Comparison of ENCODE assay signal across 1 cellular context in the genomic region with DNA sequence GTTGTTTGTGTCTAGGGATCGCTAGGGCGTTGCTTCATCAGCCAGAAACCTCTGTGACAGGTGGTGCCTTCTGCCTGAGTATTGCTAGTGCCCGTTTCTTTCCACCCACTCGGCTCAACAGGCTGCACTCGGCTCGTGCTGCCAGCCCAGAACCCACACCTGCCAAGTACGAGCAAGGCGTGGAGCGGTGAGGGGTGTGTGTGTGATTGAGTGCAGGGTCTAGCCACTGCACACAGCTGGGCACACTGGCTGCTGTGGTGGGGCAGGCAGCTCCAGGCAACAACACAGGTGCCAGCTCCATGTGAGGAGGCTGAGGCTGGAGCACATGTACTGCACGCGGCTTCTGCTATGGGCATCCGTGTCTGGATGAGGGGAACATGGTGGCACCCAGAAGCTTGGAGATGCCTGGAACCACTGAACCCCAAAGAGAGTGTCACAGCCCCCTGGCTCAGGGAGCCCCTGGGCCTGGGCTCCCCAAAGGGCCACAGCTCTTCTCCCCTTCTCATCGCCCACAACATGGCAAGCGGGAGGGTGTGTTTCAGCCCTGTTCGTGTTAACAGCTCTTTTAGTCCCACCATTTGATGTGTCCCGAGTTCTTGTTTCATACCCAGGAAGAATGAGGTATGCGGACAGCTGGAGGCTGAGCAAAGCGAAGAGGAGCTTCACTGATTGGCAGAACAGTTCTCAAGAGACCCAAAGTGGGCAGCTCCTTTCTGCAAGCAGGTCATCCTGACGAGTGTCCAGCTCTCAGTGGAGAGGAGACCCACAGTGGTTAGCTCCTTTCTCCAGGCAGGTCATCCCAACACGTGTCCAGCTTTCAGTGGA.
TF ChIP-seq lines count a peak whose summit lies in the region.

No MANE protein-coding gene starts in this region.

TF ChIP-seq in H1, 55 proteins besides CTCF, POLR2A, EP300 and RAD21 (continued from another document):
- TF ChIP-seq, protein P1, sequence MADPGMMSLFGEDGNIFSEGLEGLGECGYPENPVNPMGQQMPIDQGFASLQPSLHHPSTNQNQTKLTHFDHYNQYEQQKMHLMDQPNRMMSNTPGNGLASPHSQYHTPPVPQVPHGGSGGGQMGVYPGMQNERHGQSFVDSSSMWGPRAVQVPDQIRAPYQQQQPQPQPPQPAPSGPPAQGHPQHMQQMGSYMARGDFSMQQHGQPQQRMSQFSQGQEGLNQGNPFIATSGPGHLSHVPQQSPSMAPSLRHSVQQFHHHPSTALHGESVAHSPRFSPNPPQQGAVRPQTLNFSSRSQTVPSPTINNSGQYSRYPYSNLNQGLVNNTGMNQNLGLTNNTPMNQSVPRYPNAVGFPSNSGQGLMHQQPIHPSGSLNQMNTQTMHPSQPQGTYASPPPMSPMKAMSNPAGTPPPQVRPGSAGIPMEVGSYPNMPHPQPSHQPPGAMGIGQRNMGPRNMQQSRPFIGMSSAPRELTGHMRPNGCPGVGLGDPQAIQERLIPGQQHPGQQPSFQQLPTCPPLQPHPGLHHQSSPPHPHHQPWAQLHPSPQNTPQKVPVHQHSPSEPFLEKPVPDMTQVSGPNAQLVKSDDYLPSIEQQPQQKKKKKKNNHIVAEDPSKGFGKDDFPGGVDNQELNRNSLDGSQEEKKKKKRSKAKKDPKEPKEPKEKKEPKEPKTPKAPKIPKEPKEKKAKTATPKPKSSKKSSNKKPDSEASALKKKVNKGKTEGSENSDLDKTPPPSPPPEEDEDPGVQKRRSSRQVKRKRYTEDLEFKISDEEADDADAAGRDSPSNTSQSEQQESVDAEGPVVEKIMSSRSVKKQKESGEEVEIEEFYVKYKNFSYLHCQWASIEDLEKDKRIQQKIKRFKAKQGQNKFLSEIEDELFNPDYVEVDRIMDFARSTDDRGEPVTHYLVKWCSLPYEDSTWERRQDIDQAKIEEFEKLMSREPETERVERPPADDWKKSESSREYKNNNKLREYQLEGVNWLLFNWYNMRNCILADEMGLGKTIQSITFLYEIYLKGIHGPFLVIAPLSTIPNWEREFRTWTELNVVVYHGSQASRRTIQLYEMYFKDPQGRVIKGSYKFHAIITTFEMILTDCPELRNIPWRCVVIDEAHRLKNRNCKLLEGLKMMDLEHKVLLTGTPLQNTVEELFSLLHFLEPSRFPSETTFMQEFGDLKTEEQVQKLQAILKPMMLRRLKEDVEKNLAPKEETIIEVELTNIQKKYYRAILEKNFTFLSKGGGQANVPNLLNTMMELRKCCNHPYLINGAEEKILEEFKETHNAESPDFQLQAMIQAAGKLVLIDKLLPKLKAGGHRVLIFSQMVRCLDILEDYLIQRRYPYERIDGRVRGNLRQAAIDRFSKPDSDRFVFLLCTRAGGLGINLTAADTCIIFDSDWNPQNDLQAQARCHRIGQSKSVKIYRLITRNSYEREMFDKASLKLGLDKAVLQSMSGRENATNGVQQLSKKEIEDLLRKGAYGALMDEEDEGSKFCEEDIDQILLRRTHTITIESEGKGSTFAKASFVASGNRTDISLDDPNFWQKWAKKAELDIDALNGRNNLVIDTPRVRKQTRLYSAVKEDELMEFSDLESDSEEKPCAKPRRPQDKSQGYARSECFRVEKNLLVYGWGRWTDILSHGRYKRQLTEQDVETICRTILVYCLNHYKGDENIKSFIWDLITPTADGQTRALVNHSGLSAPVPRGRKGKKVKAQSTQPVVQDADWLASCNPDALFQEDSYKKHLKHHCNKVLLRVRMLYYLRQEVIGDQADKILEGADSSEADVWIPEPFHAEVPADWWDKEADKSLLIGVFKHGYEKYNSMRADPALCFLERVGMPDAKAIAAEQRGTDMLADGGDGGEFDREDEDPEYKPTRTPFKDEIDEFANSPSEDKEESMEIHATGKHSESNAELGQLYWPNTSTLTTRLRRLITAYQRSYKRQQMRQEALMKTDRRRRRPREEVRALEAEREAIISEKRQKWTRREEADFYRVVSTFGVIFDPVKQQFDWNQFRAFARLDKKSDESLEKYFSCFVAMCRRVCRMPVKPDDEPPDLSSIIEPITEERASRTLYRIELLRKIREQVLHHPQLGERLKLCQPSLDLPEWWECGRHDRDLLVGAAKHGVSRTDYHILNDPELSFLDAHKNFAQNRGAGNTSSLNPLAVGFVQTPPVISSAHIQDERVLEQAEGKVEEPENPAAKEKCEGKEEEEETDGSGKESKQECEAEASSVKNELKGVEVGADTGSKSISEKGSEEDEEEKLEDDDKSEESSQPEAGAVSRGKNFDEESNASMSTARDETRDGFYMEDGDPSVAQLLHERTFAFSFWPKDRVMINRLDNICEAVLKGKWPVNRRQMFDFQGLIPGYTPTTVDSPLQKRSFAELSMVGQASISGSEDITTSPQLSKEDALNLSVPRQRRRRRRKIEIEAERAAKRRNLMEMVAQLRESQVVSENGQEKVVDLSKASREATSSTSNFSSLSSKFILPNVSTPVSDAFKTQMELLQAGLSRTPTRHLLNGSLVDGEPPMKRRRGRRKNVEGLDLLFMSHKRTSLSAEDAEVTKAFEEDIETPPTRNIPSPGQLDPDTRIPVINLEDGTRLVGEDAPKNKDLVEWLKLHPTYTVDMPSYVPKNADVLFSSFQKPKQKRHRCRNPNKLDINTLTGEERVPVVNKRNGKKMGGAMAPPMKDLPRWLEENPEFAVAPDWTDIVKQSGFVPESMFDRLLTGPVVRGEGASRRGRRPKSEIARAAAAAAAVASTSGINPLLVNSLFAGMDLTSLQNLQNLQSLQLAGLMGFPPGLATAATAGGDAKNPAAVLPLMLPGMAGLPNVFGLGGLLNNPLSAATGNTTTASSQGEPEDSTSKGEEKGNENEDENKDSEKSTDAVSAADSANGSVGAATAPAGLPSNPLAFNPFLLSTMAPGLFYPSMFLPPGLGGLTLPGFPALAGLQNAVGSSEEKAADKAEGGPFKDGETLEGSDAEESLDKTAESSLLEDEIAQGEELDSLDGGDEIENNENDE (IDR thresholded peaks at IDR 0.05; ENCODE audit: insufficient replicate concordance, low read length), result no peak
- TF ChIP-seq POLR2AphosphoS5 (IDR thresholded peaks at IDR 0.05; ENCODE audit: low read depth, low read length), result no peak
- no peak for TF ChIP-seq CEBPB (IDR thresholded peaks at IDR 0.05; ENCODE audit: low read depth, low read length)
- TF ChIP-seq BACH1 (IDR thresholded peaks at IDR 0.05; ENCODE audit: low read length), result no peak
- TF ChIP-seq CBX5 (IDR thresholded peaks at IDR 0.05; ENCODE audit: low read depth, low read length), result no peak
